9 cellular contexts compared by ENCODE assay signal in genomic region chr3:27666708-27667107, GRCh38. TPM values are rescaled to one million over a fixed set of nuclear protein-coding genes. Genes with fewer than 3 reads are reported as not detected.
DNase-seq lines count a peak whose midpoint lies in the region; ATAC-seq, FAIRE-seq and TF ChIP-seq lines count a peak whose summit lies in the region.
"Had no signal": no experiment of that assay in that cellular context is flagged by ENCODE, and none has a peak within 500 bp of the region (broad histone marks: within the 10 kb centered on the region; RNA-seq: fewer than 3 reads in every experiment).

No MANE protein-coding gene starts in this region.

- intact Hi-C loops in K562 (cut with micrococcal nuclease), result loop anchor here (10.0 kb wide), 1 partner anchor 352 kb away; no protein-coding TSS in a partner anchor

- TF ChIP-seq EP300 in K562 (IDR thresholded peaks at IDR 0.05; ENCODE audit: low read length), result no peak

- peak overlapping the region in 1 of 2 donors; percentile 14 for H3K4me3 Mint-ChIP-seq in stimulated activated naive B cell treated with anti-CD40 and anti-IgM and Interleukin-4, amounts not matched to agents 10 μg/mL and 1 μg/mL and 100 μg/mL, for 72 hours

- no peak overlapping the region for H3K4me3 ChIP-seq in K562
- H3K4me3 ChIP-seq: thoracic aorta had no signal

- H3K27ac ChIP-seq in K562 (ENCODE audit: extremely low read depth, low read depth, low read length), result no peak overlapping the region
- H3K27ac ChIP-seq: thoracic aorta had no signal

- H2AFZ ChIP-seq in K562 (ENCODE audit: low read depth, low read length), result no peak overlapping the region

- ATAC-seq in GM19328 (IDR thresholded peaks at IDR 0.05; ENCODE audit: unreplicated experiment) (peak; percentile 41), K562 (no peak)
- peak; percentile 43 to 56 for ATAC-seq in stimulated activated naive B cell treated with anti-CD40 and anti-IgM and Interleukin-4, amounts not matched to agents 10 μg/mL and 1 μg/mL and 100 μg/mL, for 72 hours (replicated peaks)

- in situ Hi-C loops in K562 (cut with MboI), result no loop called here

- H3K79me2 ChIP-seq in K562 (ENCODE audit: control insufficient read depth, insufficient read depth, low read length), result no peaks in the 10 kb centered on the region

- no peaks in the 10 kb centered on the region for H3K9me1 ChIP-seq in K562 (ENCODE audit: control insufficient read depth, insufficient read depth, low read length)

- no peaks in the 10 kb centered on the region for H4K20me1 ChIP-seq in K562 (replicated peaks; ENCODE audit: control insufficient read depth, insufficient read depth, low read length)

- TF ChIP-seq CTCF in K562 (IDR thresholded peaks at IDR 0.05 in 2 of 3, conservative IDR thresholded peaks at IDR 0.05 in 1 of 3; ENCODE audit: insufficient read depth in 2 of 3, low read depth in 1 of 3, low read length in 3 of 3), result no peak

- H3K9me3 Mint-ChIP-seq in stimulated activated naive B cell treated with anti-CD40 and anti-IgM and Interleukin-4, amounts not matched to agents 10 μg/mL and 1 μg/mL and 100 μg/mL, for 72 hours, result no peaks in the 10 kb centered on the region

- H3K9me3 ChIP-seq in K562 (replicated peaks; ENCODE audit: control insufficient read depth, insufficient read depth, low read depth, low read length), result no peaks in the 10 kb centered on the region
- H3K9me3 ChIP-seq: thoracic aorta had no signal

- H3K27me3 Mint-ChIP-seq in stimulated activated naive B cell treated with anti-CD40 and anti-IgM and Interleukin-4, amounts not matched to agents 10 μg/mL and 1 μg/mL and 100 μg/mL, for 72 hours, result no peaks in the 10 kb centered on the region

- no peaks in the 10 kb centered on the region for H3K4me1 ChIP-seq in K562 (replicated peaks in 1 of 2; ENCODE audit: control insufficient read depth in 2 of 2, insufficient read depth in 2 of 2, low read length in 2 of 2)

- H3K36me3 Mint-ChIP-seq in stimulated activated naive B cell treated with anti-CD40 and anti-IgM and Interleukin-4, amounts not matched to agents 10 μg/mL and 1 μg/mL and 100 μg/mL, for 72 hours, result no peaks in the 10 kb centered on the region

- H3K9ac ChIP-seq in K562 (ENCODE audit: insufficient read depth in 1 of 2, low read depth in 2 of 2, low read length in 2 of 2), result no peak overlapping the region

- DNase-seq in AG20443 (ENCODE audit: low spot score) (peak; percentile 72), NCI-H1105 (lab: John Stamatoyannopoulos, UW) (peak; percentile 33), K562 (ENCODE audit: extremely low read depth in 1 of 4, low spot score in 3 of 4) (peak in 1 of 4 experiments; percentile 6), iPS-NIHi11 (ENCODE audit: low spot score) (peak; percentile 71), OCI-M2 (lab: John Stamatoyannopoulos, UW; ENCODE audit: unreplicated experiment) (no peak), LoVo (ENCODE audit: low spot score) (no peak)
- DNase-seq in stimulated activated naive B cell treated with anti-CD40 and anti-IgM and Interleukin-4, amounts not matched to agents 10 μg/mL and 1 μg/mL and 100 μg/mL, for 72 hours, result peak; percentile 24

- peaks cover 13 to 29% of the 10 kb centered on the region in 2 donors for H3K4me1 Mint-ChIP-seq in stimulated activated naive B cell treated with anti-CD40 and anti-IgM and Interleukin-4, amounts not matched to agents 10 μg/mL and 1 μg/mL and 100 μg/mL, for 72 hours

- no peaks in the 10 kb centered on the region for H3K27me3 ChIP-seq in K562 (ENCODE audit: control insufficient read depth in 2 of 2, insufficient read depth in 2 of 2, low read length in 2 of 2)

- no peak for TF ChIP-seq RAD21 in K562 (CRISPR knock-in tag; conservative IDR thresholded peaks at IDR 0.05 in 1 of 2, IDR thresholded peaks at IDR 0.05 in 1 of 2)

- POLR2A ChIA-PET in K562 (lab: Yijun Ruan, JAX), result no interaction called here

- FAIRE-seq in K562 (lab: Jason Lieb, UNC), result no peak

- BruUV-seq in K562 (replicated peaks; lab: Mats Ljungman, UMichigan), result no TSS peak

- CTCF ChIA-PET in K562 (lab: Yijun Ruan, JAX; ENCODE audit: low intra/inter-chr PET ratio), result no interaction called here

- peak overlapping the region; percentile 75 for H3K27ac Mint-ChIP-seq in stimulated activated naive B cell treated with anti-CD40 and anti-IgM and Interleukin-4, amounts not matched to agents 10 μg/mL and 1 μg/mL and 100 μg/mL, for 72 hours

- no peak for TF ChIP-seq POLR2A in K562 (conservative IDR thresholded peaks at IDR 0.05)

- H3K36me3 ChIP-seq in K562 (ENCODE audit: control insufficient read depth, insufficient read depth, low read length), result no peaks in the 10 kb centered on the region
- H3K36me3 ChIP-seq: thoracic aorta had no signal

- 0% methylated on average over 3 of the region's 3 CpGs for WGBS in K562 (ENCODE audit: insufficient coverage, low coverage, missing lambda C conversion rate)

- H3K4me2 ChIP-seq in K562 (ENCODE audit: insufficient read depth, low read length), result no peak overlapping the region

TF ChIP-seq in K562, 482 proteins besides CTCF, POLR2A, EP300 and RAD21:
- peak; percentile 84 for TF ChIP-seq RFX1 (IDR thresholded peaks at IDR 0.05)
- no peak for TF ChIP-seq POLR3G (IDR thresholded peaks at IDR 0.05; ENCODE audit: extremely low read depth, insufficient read length, insufficient replicate concordance)
- TF ChIP-seq ZNF778 (CRISPR knock-in tag; IDR thresholded peaks at IDR 0.05), result no peak
- TF ChIP-seq TAF7 (tag; IDR thresholded peaks at IDR 0.05), result no peak
- TF ChIP-seq MNT (conservative IDR thresholded peaks at IDR 0.05), result no peak
- TF ChIP-seq ZBTB1 (CRISPR knock-in tag; IDR thresholded peaks at IDR 0.05; ENCODE audit: borderline replicate concordance, low read depth), result no peak
- TF ChIP-seq THRB (CRISPR knock-in tag; conservative IDR thresholded peaks at IDR 0.05), result no peak
TF ChIP-seq in K562: peak in this region for 1.

RNA-seq across cellular contexts. Expression of gene EOMES, which starts 55.4 kb away (rescaled TPM):
- not detected in 2 replicates for total RNA-seq in K562 (2011; cell fraction: chromatin; rRNA removed; ENCODE audit: low replicate concordance)
- total RNA-seq in K562 (2011; cell fraction: nucleolus; rRNA removed), result not detected in 2 replicates
- not detected in 2 replicates for total RNA-seq in K562 (2011; cell fraction: nucleoplasm; rRNA removed)
- total RNA-seq in K562 (2014; rRNA removed) (not detected in 2 replicates), K562 (2014; rRNA removed; fragmentation: Illumina TruSeq; extraction: Trizol) (not detected in 2 replicates), K562 (2015; rRNA removed; fragmentation: Illumina TruSeq; extraction: Trizol) (not detected in 2 replicates), K562 (2021) (0.07 TPM in 1 of 2 replicates, not detected in the other)
- polyA plus RNA-seq in K562 (2011; rRNA removed) (not detected in 2 replicates), K562 (2014; fragmentation: Illumina TruSeq; extraction: Trizol) (not detected in 2 replicates), K562 (2014; fragmentation: Nextera tagmentation; extraction: Ambion mirVana) (not detected), K562 (2014; rRNA removed) (not detected in 2 replicates)
- polyA plus RNA-seq in K562 (2011; cell fraction: cytosol; rRNA removed), result not detected in 2 replicates
- not detected in 2 replicates for polyA plus RNA-seq in K562 (2011; cell fraction: nucleus; rRNA removed)
- not detected in 2 replicates for polyA plus RNA-seq in K562 (2012)
- polyA minus RNA-seq in K562 (2011; rRNA and poly(A)+ RNA removed), result not detected in 2 replicates
- not detected in 2 replicates for polyA minus RNA-seq in K562 (2011; cell fraction: cytosol; rRNA and poly(A)+ RNA removed)
- not detected in 2 replicates for polyA minus RNA-seq in K562 (2011; cell fraction: nucleus; rRNA and poly(A)+ RNA removed)

Comparison
In these comparisons a context has a peak if more than half of its experiments do, and no peak if none do; other contexts are left out.
1. DNase-seq: peak in AG20443 (single experiment), NCI-H1105 (single experiment), iPS-NIHi11 (single experiment) and stimulated activated naive B cell treated with anti-CD40 and anti-IgM and Interleukin-4, amounts not matched to agents 10 μg/mL and 1 μg/mL and 100 μg/mL, for 72 hours (single experiment); none in OCI-M2 (single experiment) and LoVo (single experiment).